33 cellular contexts compared by ENCODE assay signal in genomic region chr3:37867144-37867543, GRCh38.
"Had no signal": no experiment of that assay in that cellular context is flagged by ENCODE, and none has a peak within 500 bp of the region (broad histone marks: within the 10 kb centered on the region; RNA-seq: fewer than 3 reads in every experiment).

No MANE protein-coding gene starts in this region.

- H3K4me3 ChIP-seq: adrenal gland, ascending aorta, body of pancreas, breast epithelium, cardiac muscle cell, colonic mucosa had no signal

- DNase-seq: activated effector memory CD4-positive, alpha-beta T cell treated with anti-CD3 and anti-CD28 coated beads, Interleukin-2, amount 50 U/mL, for 16 hours; activated effector memory CD4-positive, alpha-beta T cell treated with Interleukin-2 at 50 U/mL for 16 hours; activated gamma-delta T cell; activated gamma-delta T cell treated with Interleukin-2 at 50 U/mL for 16 hours; activated naive CD4-positive, alpha-beta T cell; activated naive CD4-positive, alpha-beta T cell treated with anti-CD3 and anti-CD28 coated beads for 36 hours; activated naive CD4-positive, alpha-beta T cell treated with anti-CD3 and anti-CD28 coated beads, Interleukin-2, amount 10 ng/mL, durations not matched to agents 7 days and 5 days; activated naive CD4-positive, alpha-beta T cell treated with anti-CD3 and anti-CD28 coated beads, Interleukin-2, amount 50 U/mL, for 16 hours; activated naive CD4-positive, alpha-beta T cell treated with Interleukin-2 at 50 U/mL for 16 hours; activated naive CD8-positive, alpha-beta T cell treated with anti-CD3 and anti-CD28 coated beads for 36 hours; activated naive CD8-positive, alpha-beta T cell treated with anti-CD3 and anti-CD28 coated beads, Interleukin-2, amount 10 ng/mL, durations not matched to agents 7 days and 5 days; activated naive CD8-positive, alpha-beta T cell treated with anti-CD3 and anti-CD28 coated beads, Interleukin-2, amount 50 U/mL, for 24 hours; activated T-cell treated with anti-CD3 and anti-CD28 coated beads, Interleukin-2, amount 50 U/mL, for 48 hours; activated T-cell treated with anti-CD3 and anti-CD28 coated beads, Interleukin-2, amount 50 U/mL, for 72 hours; adrenal gland; amniotic stem cell; amygdala; anterior cingulate cortex; aorta; body of pancreas; brain microvascular endothelial cell; caudate nucleus; central memory CD4-positive, alpha-beta T cell; cerebellar nuclear complex; colonic mucosa had no signal

- FAIRE-seq: astrocyte, bronchial epithelial cell, colon had no signal

- H3K9me3 ChIP-seq: adrenal gland, body of pancreas, colonic mucosa had no signal

- H3K36me3 ChIP-seq: adrenal gland, ascending aorta, brain microvascular endothelial cell, breast epithelium, cardiac muscle cell, colonic mucosa had no signal

- H3K27me3 ChIP-seq: adrenal gland, ascending aorta, body of pancreas, brain microvascular endothelial cell, breast epithelium, cardiac muscle cell, colonic mucosa had no signal

- ATAC-seq: activated naive CD4-positive, alpha-beta T cell treated with anti-CD3 and anti-CD28 coated beads, Interleukin-2, amount 50 U/mL, for 72 hours; activated naive CD8-positive, alpha-beta T cell treated with anti-CD3 and anti-CD28 coated beads, Interleukin-2, amount 50 U/mL, for 24 hours; activated T-cell treated with anti-CD3 and anti-CD28 coated beads, Interleukin-2, amount 50 U/mL, for 72 hours; activated T-helper 17 cell treated with anti-CD3 and anti-CD28 coated beads, Interleukin-2, amount 50 U/mL, for 72 hours; body of pancreas had no signal

- H3K27ac ChIP-seq: adrenal gland, ascending aorta, body of pancreas, brain microvascular endothelial cell, breast epithelium, cardiac muscle cell, colonic mucosa had no signal
